10 cellular contexts compared by ENCODE assay signal in the genomic region with DNA sequence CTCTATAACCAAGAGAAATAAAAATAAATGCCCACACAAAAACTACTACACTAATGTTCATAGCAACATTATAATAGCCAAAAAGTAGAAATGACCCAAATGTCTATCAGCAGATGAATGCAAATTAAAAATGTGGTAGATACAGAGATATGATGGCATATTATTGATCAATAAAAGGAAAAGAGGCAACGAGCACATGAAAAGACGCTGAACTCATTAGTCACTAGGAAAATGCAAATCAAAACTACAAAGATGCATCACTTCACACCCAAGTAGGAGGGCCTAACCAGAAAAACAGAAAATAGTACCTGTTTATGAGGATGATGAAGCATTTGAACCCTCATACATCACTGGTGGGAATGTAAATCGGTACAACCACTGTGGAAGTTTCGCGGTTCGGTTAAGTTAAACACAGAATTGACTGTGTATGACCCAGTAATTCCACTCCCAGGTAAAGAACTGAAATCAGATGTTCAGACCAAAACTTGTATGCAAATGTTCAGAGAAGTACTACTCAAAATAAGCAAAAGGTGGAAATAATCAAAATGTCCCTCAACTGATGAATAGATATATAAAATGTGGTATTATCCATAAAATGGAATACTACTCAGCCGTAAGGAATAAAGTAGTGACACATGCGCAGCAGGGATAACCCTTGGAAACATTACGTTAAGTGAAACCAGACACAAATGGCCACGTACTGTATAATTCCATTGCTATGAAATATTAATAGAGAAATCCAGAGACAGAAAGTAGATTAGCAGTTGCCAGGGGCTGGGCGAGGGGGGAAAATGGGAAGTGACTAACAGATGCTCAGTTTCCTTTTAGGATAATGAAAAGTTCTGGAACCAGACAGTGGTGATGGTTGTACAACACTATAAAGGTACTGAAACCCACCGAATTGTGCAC. TPM values are rescaled to one million over a fixed set of nuclear protein-coding genes. Genes with fewer than 3 reads are reported as not detected.
DNase-seq lines count a peak whose midpoint lies in the region; ATAC-seq and TF ChIP-seq lines count a peak whose summit lies in the region.
"Had no signal": no experiment of that assay in that cellular context is flagged by ENCODE, and none has a peak within 500 bp of the region (broad histone marks: within the 10 kb centered on the region; RNA-seq: fewer than 3 reads in every experiment).

No MANE protein-coding gene starts in this region.

- POLR2A ChIA-PET in MCF 10A (lab: Yijun Ruan, JAX): no interaction called here

- DNase-seq in MCF 10A (ENCODE audit: unreplicated experiment) (no peak), breast epithelium (ENCODE audit: low spot score in 2 of 2) (no peak), fibroblast of mammary gland (ENCODE audit: low read depth) (peak; percentile 11), NCI-H526 (lab: John Stamatoyannopoulos, UW) (no peak), NCI-H1930 (lab: John Stamatoyannopoulos, UW) (no peak), lower lobe of right lung (no peak)
- DNase-seq in T-helper 2 cell treated with Interferon-gamma antibody and Interleukin-4, amounts not matched to agents 5 μg/mL and 100 μg/mL, for 36 hours (ENCODE audit: low spot score): peak; percentile 74
- DNase-seq: AML-193, mesendoderm had no signal

- intact Hi-C loops in MCF 10A (cut with micrococcal nuclease) (loop anchor here (5.0 to 10.0 kb wide), 2 partner anchors 95 to 157 kb away; a partner anchor contains a TSS), breast epithelium (cut with DNase I; ENCODE audit: low total_unique reads) (no loop called here), lower lobe of right lung (cut with DNase I) (no loop called here)

- CTCF ChIA-PET in MCF 10A (lab: Yijun Ruan, JAX): no interaction called here

- no peaks in the 10 kb centered on the region for H3K27me3 Mint-ChIP-seq in MCF 10A (ENCODE audit: insufficient read depth, unreplicated experiment)
- no peaks in the 10 kb centered on the region for H3K27me3 Mint-ChIP-seq in T-helper 2 cell treated with Interferon-gamma antibody and Interleukin-4, amounts not matched to agents 5 μg/mL and 100 μg/mL, for 36 hours (ENCODE audit: low read depth)

- no peaks in the 10 kb centered on the region for H3K9me3 ChIP-seq in breast epithelium
- H3K9me3 ChIP-seq in lower lobe of right lung: no peaks in the 10 kb centered on the region

- peaks cover 19% of the 10 kb centered on the region for H3K4me1 Mint-ChIP-seq in MCF 10A (ENCODE audit: insufficient read depth, unreplicated experiment)
- H3K4me1 Mint-ChIP-seq in T-helper 2 cell treated with Interferon-gamma antibody and Interleukin-4, amounts not matched to agents 5 μg/mL and 100 μg/mL, for 36 hours (ENCODE audit: low read depth): peaks cover 43% of the 10 kb centered on the region

- peak overlapping the region; percentile 63 for H3K4me3 Mint-ChIP-seq in MCF 10A (ENCODE audit: unreplicated experiment)
- H3K4me3 Mint-ChIP-seq in T-helper 2 cell treated with Interferon-gamma antibody and Interleukin-4, amounts not matched to agents 5 μg/mL and 100 μg/mL, for 36 hours: peak overlapping the region; percentile 73

- no peaks in the 10 kb centered on the region for H3K4me1 ChIP-seq in breast epithelium
- H3K4me1 ChIP-seq in lower lobe of right lung: peaks cover 33% of the 10 kb centered on the region

- no peak for TF ChIP-seq POLR2A in breast epithelium (IDR thresholded peaks at IDR 0.05)

- H3K27ac ChIP-seq in breast epithelium (no peak overlapping the region), lower lobe of right lung (no peak overlapping the region)

- peak overlapping the region in 1 of 3 donors; percentile 27 for H3K4me3 ChIP-seq in breast epithelium
- H3K4me3 ChIP-seq in fibroblast of mammary gland (ENCODE audit: control insufficient read depth, low read depth, low read length): no peak overlapping the region
- H3K4me3 ChIP-seq in lower lobe of right lung: no peak overlapping the region

- H3K36me3 Mint-ChIP-seq in MCF 10A (ENCODE audit: insufficient read depth, unreplicated experiment): peaks cover 12% of the 10 kb centered on the region
- H3K36me3 Mint-ChIP-seq in T-helper 2 cell treated with Interferon-gamma antibody and Interleukin-4, amounts not matched to agents 5 μg/mL and 100 μg/mL, for 36 hours (ENCODE audit: low read depth): peaks cover 27% of the 10 kb centered on the region

- peak overlapping the region; percentile 87 for H3K27ac Mint-ChIP-seq in MCF 10A (ENCODE audit: low read depth, unreplicated experiment)
- H3K27ac Mint-ChIP-seq in T-helper 2 cell treated with Interferon-gamma antibody and Interleukin-4, amounts not matched to agents 5 μg/mL and 100 μg/mL, for 36 hours: peak overlapping the region; percentile 80

- ATAC-seq in GM18498 (IDR thresholded peaks at IDR 0.05; ENCODE audit: unreplicated experiment): no peak
- no peak for ATAC-seq in lower lobe of right lung

- no peaks in the 10 kb centered on the region for H3K36me3 ChIP-seq in breast epithelium
- H3K36me3 ChIP-seq in lower lobe of right lung: no peaks in the 10 kb centered on the region

- TF ChIP-seq CTCF in MCF 10A (IDR thresholded peaks at IDR 0.05; ENCODE audit: unreplicated experiment): no peak
- no peak for TF ChIP-seq CTCF in breast epithelium (IDR thresholded peaks at IDR 0.05)
- no peak for TF ChIP-seq CTCF in fibroblast of mammary gland (conservative IDR thresholded peaks at IDR 0.05; ENCODE audit: control insufficient read depth, insufficient read depth, low read depth, low read length)
- TF ChIP-seq CTCF in lower lobe of right lung (IDR thresholded peaks at IDR 0.05): no peak

- no peaks in the 10 kb centered on the region for H3K9me3 Mint-ChIP-seq in MCF 10A (ENCODE audit: unreplicated experiment)
- no peaks in the 10 kb centered on the region for H3K9me3 Mint-ChIP-seq in T-helper 2 cell treated with Interferon-gamma antibody and Interleukin-4, amounts not matched to agents 5 μg/mL and 100 μg/mL, for 36 hours

- H3K27me3 ChIP-seq in breast epithelium (no peaks in the 10 kb centered on the region), lower lobe of right lung (ENCODE audit: low read depth) (no peaks in the 10 kb centered on the region)

- BruUV-seq in MCF 10A (replicated peaks; lab: Mats Ljungman, UMichigan): TSS peak; percentile 3

RNA-seq across cellular contexts. Expression of a gene that starts 3.1 kb away (rescaled TPM):
- total RNA-seq in MCF 10A (2022) (60.2 and 64.8 TPM in 2 replicates), breast epithelium (10 to 100 TPM; 56.0 to 86.9 (median 74.7) TPM), lower lobe of right lung (61.9 TPM)

RNA-seq across cellular contexts. Expression of a gene that starts 32.2 kb away (rescaled TPM):
- total RNA-seq in MCF 10A (2022) (not detected in 2 replicates), breast epithelium (under 1 TPM in 1 of 3 donors, not detected in 2; 0.33 TPM), lower lobe of right lung (0.32 TPM)

Comparison
In these comparisons a context has a peak if more than half of its experiments do, and no peak if none do; other contexts are left out.
1. DNase-seq: peak in T-helper 2 cell treated with Interferon-gamma antibody and Interleukin-4, amounts not matched to agents 5 μg/mL and 100 μg/mL, for 36 hours (single experiment) and fibroblast of mammary gland (single experiment); none in MCF 10A (single experiment), breast epithelium (0 of 2), NCI-H526 (0 of 2), NCI-H1930 (0 of 2) and lower lobe of right lung (single experiment).